20 cellular contexts compared by ENCODE assay signal in genomic region chr6:140440223-140440810, GRCh38.
DNase-seq lines count a peak whose midpoint lies in the region; ATAC-seq, FAIRE-seq and TF ChIP-seq lines count a peak whose summit lies in the region.
"Had no signal": no experiment of that assay in that cellular context is flagged by ENCODE, and none has a peak within 500 bp of the region (broad histone marks: within the 10 kb centered on the region; RNA-seq: fewer than 3 reads in every experiment).

No MANE protein-coding gene starts in this region.

- peaks cover 38% of the 10 kb centered on the region for H3K4me1 Mint-ChIP-seq in GM23338
- H3K4me1 Mint-ChIP-seq: activated naive CD8-positive, alpha-beta T cell treated with anti-CD3 and anti-CD28 coated beads for 36 hours; immature natural killer cell had no signal

- 67 to 75% methylated on average over 2 of the region's 2 CpGs for WGBS in pancreas, 2 donors

- H3K36me3 ChIP-seq in GM23338 (ENCODE audit: insufficient read depth) (no peaks in the 10 kb centered on the region), right atrium auricular region (no peaks in the 10 kb centered on the region), pancreas (no peaks in the 10 kb centered on the region)
- H3K36me3 ChIP-seq: lower lobe of right lung had no signal

- H3K9me3 ChIP-seq in right atrium auricular region = no peaks in the 10 kb centered on the region
- H3K9me3 ChIP-seq in pancreas = no peaks in the 10 kb centered on the region
- H3K9me3 ChIP-seq: body of pancreas, lower lobe of right lung had no signal

- peaks cover 23% of the 10 kb centered on the region for H3K36me3 Mint-ChIP-seq in GM23338 (ENCODE audit: low read depth)
- H3K36me3 Mint-ChIP-seq: activated naive CD8-positive, alpha-beta T cell treated with anti-CD3 and anti-CD28 coated beads for 36 hours; immature natural killer cell had no signal

- H3K9me3 Mint-ChIP-seq in GM23338 = peaks cover 21% of the 10 kb centered on the region
- H3K9me3 Mint-ChIP-seq: activated naive CD8-positive, alpha-beta T cell treated with anti-CD3 and anti-CD28 coated beads for 36 hours; activated T-helper 1 cell treated with anti-CD3 and anti-CD28 coated beads, Interleukin-12 subunit alpha, Interleukin-12 subunit beta, Interleukin-2, Interleukin-4 antibody, amounts not matched to agents 30 ng/mL and 10 ng/mL and 1 ng/mL, durations not matched to agents 14 hours and 24 hours and 36 hours; stimulated activated naive CD8-positive, alpha-beta T cell treated with anti-CD3 and anti-CD28 coated beads, Interleukin-15, Interleukin-2, amounts not matched to agents 100 ng/mL and 50 ng/mL, for 24 hours had no signal

- intact Hi-C loops in pancreas (cut with DNase I) = no loop called here

- no peak overlapping the region for H3K27ac ChIP-seq in GM23338 (ENCODE audit: low read depth)
- H3K27ac ChIP-seq in right atrium auricular region = peak overlapping the region; percentile 0 to 72
- H3K27ac ChIP-seq in pancreas = no peak overlapping the region
- H3K27ac ChIP-seq in substantia nigra (ENCODE audit: low read depth, low read length, poor library complexity, severe bottlenecking) = no peak overlapping the region
- H3K27ac ChIP-seq: body of pancreas, lower lobe of right lung had no signal

- no peak for DNase-seq in GM23338 (ENCODE audit: low spot score)
- peak; percentile 46 for DNase-seq in NCI-H524 treated with DMSO at 0.1 percent for 48 hours (lab: John Stamatoyannopoulos, UW)
- no peak for DNase-seq in right atrium auricular region (ENCODE audit: low spot score)
- no peak for DNase-seq in pancreas
- no peak for DNase-seq in substantia nigra (lab: John Stamatoyannopoulos, UW)
- DNase-seq: activated CD4-positive, alpha-beta T cell treated with anti-CD3 and anti-CD28 coated beads for 4 hours; activated naive CD8-positive, alpha-beta T cell treated with anti-CD3 and anti-CD28 coated beads for 36 hours; body of pancreas; cortex of kidney; immature natural killer cell; lower lobe of right lung; NCI-H510A treated with DMSO at 0.1 percent for 48 hours; posterior cingulate gyrus; small intestine; stimulated activated CD4-positive, alpha-beta T cell treated with anti-CD3 and anti-CD28 coated beads, Interleukin-2, amount 100 ng/mL, for 48 hours; trophoblast cell had no signal

- FAIRE-seq in pancreas (lab: Jason Lieb, UNC) = peak; percentile 45
- FAIRE-seq: small intestine had no signal

- H2AFZ ChIP-seq in GM23338 = no peak overlapping the region

- no peak overlapping the region for H3K4me3 Mint-ChIP-seq in GM23338
- H3K4me3 Mint-ChIP-seq: activated naive CD8-positive, alpha-beta T cell treated with anti-CD3 and anti-CD28 coated beads for 36 hours; activated T-helper 1 cell treated with anti-CD3 and anti-CD28 coated beads, Interleukin-12 subunit alpha, Interleukin-12 subunit beta, Interleukin-2, Interleukin-4 antibody, amounts not matched to agents 30 ng/mL and 10 ng/mL and 1 ng/mL, durations not matched to agents 14 hours and 24 hours and 36 hours; immature natural killer cell; stimulated activated naive CD8-positive, alpha-beta T cell treated with anti-CD3 and anti-CD28 coated beads, Interleukin-15, Interleukin-2, amounts not matched to agents 100 ng/mL and 50 ng/mL, for 24 hours had no signal

- H3K4me1 ChIP-seq in GM23338 (ENCODE audit: insufficient read depth) = peaks cover 15% of the 10 kb centered on the region
- peaks cover 0 to 13% of the 10 kb centered on the region in 2 donors for H3K4me1 ChIP-seq in right atrium auricular region
- H3K4me1 ChIP-seq in pancreas = peaks cover 0 to under 1% (median 0%) of the 10 kb centered on the region in 3 donors
- H3K4me1 ChIP-seq: body of pancreas, lower lobe of right lung had no signal

- H3F3A ChIP-seq in GM23338 (replicated peaks; ENCODE audit: low read depth) = no peaks in the 10 kb centered on the region

- no peak overlapping the region for H3K4me3 ChIP-seq in GM23338
- no peak overlapping the region for H3K4me3 ChIP-seq in right atrium auricular region
- no peak overlapping the region for H3K4me3 ChIP-seq in pancreas
- H3K4me3 ChIP-seq: body of pancreas, lower lobe of right lung had no signal

- no peaks in the 10 kb centered on the region for H3K27me3 Mint-ChIP-seq in GM23338 (ENCODE audit: insufficient read depth, low read depth, poor library complexity)
- H3K27me3 Mint-ChIP-seq: activated naive CD8-positive, alpha-beta T cell treated with anti-CD3 and anti-CD28 coated beads for 36 hours; stimulated activated naive CD8-positive, alpha-beta T cell treated with anti-CD3 and anti-CD28 coated beads, Interleukin-15, Interleukin-2, amounts not matched to agents 100 ng/mL and 50 ng/mL, for 24 hours had no signal

- TF ChIP-seq CTCF in GM23338 (conservative IDR thresholded peaks at IDR 0.05; ENCODE audit: low read depth in 2 of 2) = no peak
- TF ChIP-seq CTCF in right atrium auricular region (IDR thresholded peaks at IDR 0.05) = no peak
- TF ChIP-seq CTCF in pancreas (IDR thresholded peaks at IDR 0.05) = no peak

- no peaks in the 10 kb centered on the region for H3K79me2 ChIP-seq in GM23338 (replicated peaks; ENCODE audit: insufficient read depth)

- peak overlapping the region; percentile 72 for H3K27ac Mint-ChIP-seq in GM23338
- H3K27ac Mint-ChIP-seq: activated naive CD8-positive, alpha-beta T cell treated with anti-CD3 and anti-CD28 coated beads for 36 hours; activated T-helper 1 cell treated with anti-CD3 and anti-CD28 coated beads, Interleukin-12 subunit alpha, Interleukin-12 subunit beta, Interleukin-2, Interleukin-4 antibody, amounts not matched to agents 30 ng/mL and 10 ng/mL and 1 ng/mL, durations not matched to agents 14 hours and 24 hours and 36 hours; immature natural killer cell; stimulated activated naive CD8-positive, alpha-beta T cell treated with anti-CD3 and anti-CD28 coated beads, Interleukin-15, Interleukin-2, amounts not matched to agents 100 ng/mL and 50 ng/mL, for 24 hours had no signal

- H3K4me2 ChIP-seq in GM23338 = 0 out of 2 replicates have a peak overlapping the region, but pooled peaks have one; percentile 2

- no peaks in the 10 kb centered on the region; the same call in 1 of the 2 replicates for H3K9me2 ChIP-seq in GM23338 (ENCODE audit: insufficient read depth)

- no peak for ATAC-seq in GM23338
- ATAC-seq in pancreas = no peak
- no peak for ATAC-seq in GM19452 (IDR thresholded peaks at IDR 0.05; ENCODE audit: unreplicated experiment)
- ATAC-seq in GM21723 (IDR thresholded peaks at IDR 0.05; ENCODE audit: unreplicated experiment) = no peak
- ATAC-seq: body of pancreas had no signal

- H4K20me1 ChIP-seq in GM23338 (replicated peaks; ENCODE audit: insufficient read depth) = no peaks in the 10 kb centered on the region

- no peaks in the 10 kb centered on the region for H3K27me3 ChIP-seq in GM23338 (ENCODE audit: insufficient read depth)
- H3K27me3 ChIP-seq in right atrium auricular region = no peaks in the 10 kb centered on the region
- H3K27me3 ChIP-seq in pancreas = no peaks in the 10 kb centered on the region
- H3K27me3 ChIP-seq: body of pancreas had no signal

TF ChIP-seq in GM23338, 12 proteins besides CTCF, POLR2A, EP300 and RAD21:
- TF ChIP-seq NANOG (IDR thresholded peaks at IDR 0.05; ENCODE audit: borderline replicate concordance) = no peak

Comparison
In these comparisons a context has a peak if more than half of its experiments do, and no peak if none do; other contexts are left out.
1. H3K27ac ChIP-seq: peak in right atrium auricular region (2 of 2); none in GM23338 (single experiment), pancreas (0 of 4) and substantia nigra (single experiment).